Comparison of ENCODE assay signal across 30 cellular contexts in the genomic region with DNA sequence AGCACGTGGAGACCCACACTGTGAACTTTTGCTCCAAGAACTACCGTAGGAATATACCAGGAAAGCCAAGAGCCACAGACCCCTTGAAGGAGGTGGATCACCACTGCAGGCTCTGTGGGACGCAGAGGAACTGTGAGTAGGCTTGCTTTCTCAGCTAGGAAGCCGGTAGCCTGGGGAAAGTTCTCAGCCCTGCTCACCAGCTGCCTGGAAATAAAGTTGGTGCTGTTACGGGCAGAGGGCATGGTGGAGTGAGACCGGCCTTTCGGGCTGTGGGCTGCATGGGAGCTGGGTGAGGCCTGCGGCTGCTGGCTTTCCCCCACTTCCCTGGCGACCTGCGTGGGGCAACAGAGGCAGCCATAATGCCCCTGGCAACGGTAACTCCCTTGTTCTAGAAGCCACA.
"Had no signal": no experiment of that assay in that cellular context is flagged by ENCODE, and none has a peak within 500 bp of the region (broad histone marks: within the 10 kb centered on the region; RNA-seq: fewer than 3 reads in every experiment).

No MANE protein-coding gene starts in this region.

- H3K4me1 ChIP-seq: esophagus squamous epithelium had no signal

- H3K36me3 ChIP-seq: brain microvascular endothelial cell, WERI-Rb-1 had no signal

- H3K27me3 ChIP-seq: brain microvascular endothelial cell, esophagus squamous epithelium had no signal

- H3K27ac ChIP-seq: brain microvascular endothelial cell, epithelial cell of prostate, esophagus squamous epithelium, WERI-Rb-1 had no signal

- DNase-seq: activated B cell treated with CpG ODN at 0.5 μM for 24 hours; activated CD4-positive, alpha-beta T cell treated with anti-CD3 and anti-CD28 coated beads for 48 hours; activated CD4-positive, alpha-beta T cell treated with anti-CD3 and anti-CD28 coated beads, Interleukin-2, amount 50 U/mL, for 1 hour; activated CD4-positive, alpha-beta T cell treated with anti-CD3 and anti-CD28 coated beads, Interleukin-2, amount 50 U/mL, for 48 hours; activated CD8-positive, alpha-beta memory T cell treated with anti-CD3 and anti-CD28 coated beads for 24 hours; activated CD8-positive, alpha-beta T cell treated with anti-CD3 and anti-CD28 coated beads for 36 hours; activated effector memory CD4-positive, alpha-beta T cell treated with Interleukin-2 at 50 U/mL for 16 hours; activated gamma-delta T cell treated with Interleukin-2 at 50 U/mL for 16 hours; activated naive CD4-positive, alpha-beta T cell treated with anti-CD3 and anti-CD28 coated beads, Interleukin-2, amount 50 U/mL, for 16 hours; activated naive CD4-positive, alpha-beta T cell treated with Interleukin-2 at 50 U/mL for 16 hours; activated T-cell treated with anti-CD3 and anti-CD28 coated beads, Interleukin-2, amount 50 U/mL, for 4 hours; amniotic stem cell; anterior cingulate cortex; brain microvascular endothelial cell; caudate nucleus; effector CD8-positive, alpha-beta T cell; esophagus squamous epithelium; head of caudate nucleus; T-helper 1 cell; T-helper 17 cell; T1000; WERI-Rb-1 had no signal

- ATAC-seq: activated CD4-positive, CD25-positive, alpha-beta regulatory T cell treated with anti-CD3 and anti-CD28 coated beads, Interleukin-2, amount 50 U/mL, for 24 hours; activated CD8-positive, alpha-beta T cell treated with anti-CD3 and anti-CD28 coated beads for 36 hours; activated T-cell treated with anti-CD3 and anti-CD28 coated beads, Interleukin-2, amount 50 U/mL, for 4 hours; activated T-helper 17 cell treated with anti-CD3 and anti-CD28 coated beads, Interleukin-2, amount 50 U/mL, for 72 hours; T-helper 17 cell had no signal

- H3K4me3 ChIP-seq: esophagus squamous epithelium had no signal

- FAIRE-seq: astrocyte, colon, endometrium, endothelial cell of umbilical vein, frontal cortex had no signal
